ENCODE assay signal across 26 cellular contexts in genomic region chr3:11009898-11010297, GRCh38. TPM values are rescaled to one million over a fixed set of nuclear protein-coding genes. Genes with fewer than 3 reads are reported as not detected.
"Had no signal": no experiment of that assay in that cellular context is flagged by ENCODE, and none has a peak within 500 bp of the region (broad histone marks: within the 10 kb centered on the region; RNA-seq: fewer than 3 reads in every experiment).

No MANE protein-coding gene starts in this region.

- H3K9me3 Mint-ChIP-seq: activated naive CD4-positive, alpha-beta T cell treated with anti-CD3 and anti-CD28 coated beads, Interleukin-2, amount 50 U/mL, for 72 hours; activated T-cell treated with anti-CD3 and anti-CD28 coated beads, Interleukin-2, amount 50 U/mL, for 72 hours; effector memory CD8-positive, alpha-beta T cell; immature natural killer cell; nephron; T-helper 2 cell treated with Interferon-gamma antibody and Interleukin-4, amounts not matched to agents 5 μg/mL and 100 μg/mL, for 36 hours had no signal

- H3K4me1 Mint-ChIP-seq: activated B cell treated with CpG ODN at 0.5 μM for 24 hours, immature natural killer cell, nephron had no signal

- H3K36me3 Mint-ChIP-seq: activated naive CD4-positive, alpha-beta T cell treated with anti-CD3 and anti-CD28 coated beads, Interleukin-2, amount 50 U/mL, for 72 hours; immature natural killer cell had no signal

- DNase-seq: activated B cell treated with CpG ODN at 0.5 μM for 24 hours; activated naive CD4-positive, alpha-beta T cell; activated T-cell treated with anti-CD3 and anti-CD28 coated beads for 4 hours; activated T-cell treated with anti-CD3 and anti-CD28 coated beads, Interleukin-2, amount 50 U/mL, for 72 hours; cerebellar nuclear complex; effector memory CD8-positive, alpha-beta T cell; foreskin fibroblast; hippocampal formation; immature natural killer cell; kidney; lower lobe of right lung; mesenchymal stem cell; ovary; retina; stimulated activated CD4-positive, alpha-beta T cell treated with anti-CD3 and anti-CD28 coated beads, Interleukin-12 subunit alpha, Interleukin-12 subunit beta, amount 100 ng/mL, for 4 hours; stimulated activated CD4-positive, alpha-beta T cell treated with anti-CD3 and anti-CD28 coated beads, Interleukin-4, amount 100 ng/mL, for 1 hour; stimulated activated naive CD8-positive, alpha-beta T cell treated with anti-CD3 and anti-CD28 coated beads, Interleukin-15, Interleukin-2, amounts not matched to agents 100 U/mL and 50 U/mL, for 24 hours; T-helper 1 cell; tibial artery; upper lobe of right lung had no signal

- H3K27ac Mint-ChIP-seq: activated B cell treated with CpG ODN at 0.5 μM for 24 hours; activated naive CD4-positive, alpha-beta T cell treated with anti-CD3 and anti-CD28 coated beads, Interleukin-2, amount 50 U/mL, for 72 hours; activated T-cell treated with anti-CD3 and anti-CD28 coated beads, Interleukin-2, amount 50 U/mL, for 72 hours; effector memory CD8-positive, alpha-beta T cell; immature natural killer cell; nephron; T-helper 2 cell treated with Interferon-gamma antibody and Interleukin-4, amounts not matched to agents 5 μg/mL and 100 μg/mL, for 36 hours had no signal

- H3K27me3 ChIP-seq: ovary, upper lobe of right lung had no signal

- H3K27ac ChIP-seq: coronary artery, lower lobe of right lung, ovary, prostate gland, skin epidermis, tibial artery, upper lobe of right lung had no signal

- H3K4me3 Mint-ChIP-seq: activated B cell treated with CpG ODN at 0.5 μM for 24 hours; activated T-cell treated with anti-CD3 and anti-CD28 coated beads, Interleukin-2, amount 50 U/mL, for 72 hours; effector memory CD8-positive, alpha-beta T cell; immature natural killer cell; nephron; T-helper 2 cell treated with Interferon-gamma antibody and Interleukin-4, amounts not matched to agents 5 μg/mL and 100 μg/mL, for 36 hours had no signal

- ATAC-seq: activated naive CD4-positive, alpha-beta T cell treated with anti-CD3 and anti-CD28 coated beads, Interleukin-2, amount 50 U/mL, for 72 hours; activated T-cell treated with anti-CD3 and anti-CD28 coated beads, Interleukin-2, amount 50 U/mL, for 72 hours; effector memory CD8-positive, alpha-beta T cell; lower lobe of right lung; stimulated activated naive CD8-positive, alpha-beta T cell treated with anti-CD3 and anti-CD28 coated beads, Interleukin-15, Interleukin-2, amounts not matched to agents 100 U/mL and 50 U/mL, for 24 hours; upper lobe of right lung had no signal

RNA-seq across cellular contexts. Expression of gene SLC6A1, which starts 17.4 kb away (rescaled TPM):
- total RNA-seq: activated B cell treated with CpG ODN at 0.5 μM for 24 hours; activated naive CD4-positive, alpha-beta T cell treated with anti-CD3 and anti-CD28 coated beads, Interleukin-2, amount 50 U/mL, for 72 hours; activated T-cell treated with anti-CD3 and anti-CD28 coated beads, Interleukin-2, amount 50 U/mL, for 72 hours had no signal
